In the genomic region with DNA sequence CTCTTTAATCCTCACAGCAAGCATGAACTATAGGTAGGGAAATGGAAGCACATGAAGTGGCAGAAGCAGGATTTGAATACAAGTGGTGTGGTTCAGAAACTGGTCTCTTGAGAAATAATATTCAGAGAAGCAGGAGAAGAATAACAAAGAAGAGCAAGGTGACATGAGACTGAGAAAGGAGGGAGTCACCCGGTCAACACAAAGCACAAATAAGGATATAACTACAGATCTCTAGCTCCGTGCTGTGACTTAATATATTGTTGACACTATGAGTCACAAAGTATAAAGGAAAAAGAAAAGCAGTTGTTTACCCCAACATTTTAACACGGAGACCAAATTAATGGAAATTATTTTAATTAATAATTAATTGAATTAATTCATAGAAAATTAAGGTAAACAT, we compare ENCODE assay signal across 16 cellular contexts.
A peak's percentile ranks its signal among the peaks of the same experiment; 100 is the strongest.
DNase-seq lines count a peak whose midpoint lies in the region; TF ChIP-seq lines count a peak whose summit lies in the region.
"Had no signal": no experiment of that assay in that cellular context is flagged by ENCODE, and none has a peak within 500 bp of the region (broad histone marks: within the 10 kb centered on the region; RNA-seq: fewer than 3 reads in every experiment).

No MANE protein-coding gene starts in this region.

- H3K4me2 ChIP-seq in osteoblast (ENCODE audit: insufficient read depth, low read length), result no peak overlapping the region
- H3K4me2 ChIP-seq: BLaER1 treated with 17β-estradiol and CSF1 and Interleukin-3, amounts not matched to agents 10 nM and 100 nM had no signal

- CTCF ChIA-PET in CD8-positive, alpha-beta memory T cell (lab: Charles Lee), result no interaction called here

- H3K9me3 ChIP-seq in osteoblast (ENCODE audit: low read depth, low read length), result no peaks in the 10 kb centered on the region
- no peaks in the 10 kb centered on the region for H3K9me3 ChIP-seq in CD8-positive, alpha-beta memory T cell (ENCODE audit: low read length)
- H3K9me3 ChIP-seq: HAP-1 had no signal

- H3K4me3 Mint-ChIP-seq in CD8-positive, alpha-beta memory T cell, result no peak overlapping the region
- H3K4me3 Mint-ChIP-seq: CD4-positive, CD25-positive, alpha-beta regulatory T cell had no signal

- no peaks in the 10 kb centered on the region for H3K36me3 Mint-ChIP-seq in CD8-positive, alpha-beta memory T cell
- H3K36me3 Mint-ChIP-seq: CD4-positive, CD25-positive, alpha-beta regulatory T cell had no signal

- H3K9me3 Mint-ChIP-seq in CD8-positive, alpha-beta memory T cell, result peaks cover 0 to 3% (median 0%) of the 10 kb centered on the region in 5 donors

- H3K27me3 ChIP-seq in osteoblast (ENCODE audit: insufficient read depth, low read length), result no peaks in the 10 kb centered on the region
- H3K27me3 ChIP-seq in CD8-positive, alpha-beta memory T cell (ENCODE audit: insufficient read depth, low read length, poor library complexity, severe bottlenecking), result no peaks in the 10 kb centered on the region
- H3K27me3 ChIP-seq: BLaER1 treated with 17β-estradiol and CSF1 and Interleukin-3, amounts not matched to agents 10 nM and 100 nM had no signal

- no peak overlapping the region for H3K27ac Mint-ChIP-seq in CD8-positive, alpha-beta memory T cell
- H3K27ac Mint-ChIP-seq: CD4-positive, CD25-positive, alpha-beta regulatory T cell had no signal

- POLR2A ChIA-PET in CD8-positive, alpha-beta memory T cell (lab: Charles Lee), result no interaction called here

- no peak overlapping the region for H2AFZ ChIP-seq in osteoblast (ENCODE audit: low read length)

- in situ Hi-C loops in ACHN (cut with HindIII; ENCODE audit: low pct_ligation_motif_present, low pct_unique_long_range_greater_than_20kb, low sequenced_read_pairs), result no loop called here

- H3K27ac ChIP-seq in osteoblast (ENCODE audit: low read depth, low read length), result no peak overlapping the region
- no peak overlapping the region for H3K27ac ChIP-seq in CD8-positive, alpha-beta memory T cell (ENCODE audit: low read depth, low read length)
- H3K27ac ChIP-seq: BLaER1 treated with 17β-estradiol and CSF1 and Interleukin-3, amounts not matched to agents 10 nM and 100 nM had no signal

- H3K4me1 Mint-ChIP-seq in CD8-positive, alpha-beta memory T cell, result no peaks in the 10 kb centered on the region
- H3K4me1 Mint-ChIP-seq: CD4-positive, CD25-positive, alpha-beta regulatory T cell had no signal

- no peaks in the 10 kb centered on the region for H3K36me3 ChIP-seq in osteoblast (ENCODE audit: insufficient read depth, low read length)
- H3K36me3 ChIP-seq in CD8-positive, alpha-beta memory T cell (ENCODE audit: insufficient read depth, low read length), result no peaks in the 10 kb centered on the region
- H3K36me3 ChIP-seq: BLaER1 treated with 17β-estradiol and CSF1 and Interleukin-3, amounts not matched to agents 10 nM and 100 nM; HAP-1 had no signal

- H3K4me1 ChIP-seq in osteoblast (ENCODE audit: insufficient read depth, low read length), result peaks cover 14% of the 10 kb centered on the region
- no peaks in the 10 kb centered on the region for H3K4me1 ChIP-seq in CD8-positive, alpha-beta memory T cell (ENCODE audit: insufficient read depth, low read length)
- H3K4me1 ChIP-seq: BLaER1 treated with 17β-estradiol and CSF1 and Interleukin-3, amounts not matched to agents 10 nM and 100 nM; HAP-1 had no signal

- no peaks in the 10 kb centered on the region for H3K27me3 Mint-ChIP-seq in CD8-positive, alpha-beta memory T cell
- H3K27me3 Mint-ChIP-seq: CD4-positive, CD25-positive, alpha-beta regulatory T cell had no signal

- no peaks in the 10 kb centered on the region for H3K79me2 ChIP-seq in osteoblast (ENCODE audit: insufficient read depth, low read length)

- no peaks in the 10 kb centered on the region for H4K20me1 ChIP-seq in osteoblast (ENCODE audit: insufficient read depth, low read length)
- H4K20me1 ChIP-seq: BLaER1 treated with 17β-estradiol and CSF1 and Interleukin-3, amounts not matched to agents 10 nM and 100 nM had no signal

- TF ChIP-seq CTCF in epithelial cell of esophagus (IDR thresholded peaks at IDR 0.05; ENCODE audit: insufficient read depth, low read depth, low read length, missing control alignments), result no peak
- no peak for TF ChIP-seq CTCF in osteoblast (IDR thresholded peaks at IDR 0.05; ENCODE audit: extremely low read depth, low read depth, low read length)

- DNase-seq in DMS53 (lab: John Stamatoyannopoulos, UW) (peak; percentile 80), HPDE6-E6E7 (ENCODE audit: extremely low spot score) (peak; percentile 8), epithelial cell of esophagus (ENCODE audit: low read depth) (peak; percentile 65), osteoblast (ENCODE audit: insufficient read length, low spot score, missing footprints) (peak; percentile 1), NCI-H82 treated with DMSO at 0.1 percent for 48 hours (lab: John Stamatoyannopoulos, UW; ENCODE audit: unreplicated experiment) (no peak), ACHN (no peak)
- no peak for DNase-seq in CD8-positive, alpha-beta memory T cell
- DNase-seq: 8988T; Calu3; CD4-positive, CD25-positive, alpha-beta regulatory T cell; DMS 273 treated with DMSO at 0.1 percent for 48 hours; DMS79 treated with DMSO at 0.1 percent for 48 hours; EL; GDM1 had no signal

- H3K4me3 ChIP-seq in epithelial cell of esophagus (ENCODE audit: low read length) (no peak overlapping the region), osteoblast (ENCODE audit: insufficient read depth, low read length) (no peak overlapping the region)
- H3K4me3 ChIP-seq in CD8-positive, alpha-beta memory T cell (ENCODE audit: low read length), result no peak overlapping the region
- H3K4me3 ChIP-seq: BLaER1 treated with 17β-estradiol and CSF1 and Interleukin-3, amounts not matched to agents 10 nM and 100 nM; HAP-1 had no signal

Comparison
In these comparisons a context has a peak if more than half of its experiments do, and no peak if none do; other contexts are left out.
1. DNase-seq: peak in DMS53 (single experiment), HPDE6-E6E7 (single experiment), epithelial cell of esophagus (single experiment) and osteoblast (single experiment); none in CD8-positive, alpha-beta memory T cell (0 of 5), NCI-H82 treated with DMSO at 0.1 percent for 48 hours (single experiment) and ACHN (single experiment).